Comparison of ENCODE assay signal across 21 cellular contexts in genomic region chr11:85967457-85967856, GRCh38.
DNase-seq lines count a peak whose midpoint lies in the region; ATAC-seq, FAIRE-seq and TF ChIP-seq lines count a peak whose summit lies in the region.
"Had no signal": no experiment of that assay in that cellular context is flagged by ENCODE, and none has a peak within 500 bp of the region (broad histone marks: within the 10 kb centered on the region; RNA-seq: fewer than 3 reads in every experiment).

No MANE protein-coding gene starts in this region.

- no peaks in the 10 kb centered on the region for H4K20me1 ChIP-seq in GM23248 (ENCODE audit: insufficient read depth)

- TF ChIP-seq POLR2A in thyroid gland (IDR thresholded peaks at IDR 0.05) = no peak

- peak overlapping the region in 2 of 3 donors; percentile 81 to 83 for H3K27ac Mint-ChIP-seq in CD4-positive, CD25-positive, alpha-beta regulatory T cell
- H3K27ac Mint-ChIP-seq in chondrocyte (ENCODE audit: unreplicated experiment) = peak overlapping the region; percentile 34
- H3K27ac Mint-ChIP-seq in activated T-helper 2 cell treated with anti-CD3 and anti-CD28 coated beads, Interferon-gamma antibody, Interleukin-2, Interleukin-4, amounts not matched to agents 10 μg/mL and 5 μg/mL and 100 μg/mL, durations not matched to agents 14 hours and 24 hours and 36 hours = no peak overlapping the region

- no peaks in the 10 kb centered on the region for H3K27me3 Mint-ChIP-seq in CD4-positive, CD25-positive, alpha-beta regulatory T cell
- no peaks in the 10 kb centered on the region for H3K27me3 Mint-ChIP-seq in chondrocyte (ENCODE audit: low read depth)
- H3K27me3 Mint-ChIP-seq in activated T-helper 2 cell treated with anti-CD3 and anti-CD28 coated beads, Interferon-gamma antibody, Interleukin-2, Interleukin-4, amounts not matched to agents 10 μg/mL and 5 μg/mL and 100 μg/mL, durations not matched to agents 14 hours and 24 hours and 36 hours (ENCODE audit: low read depth) = no peaks in the 10 kb centered on the region
- H3K27me3 Mint-ChIP-seq: T-cell had no signal

- intact Hi-C loops in kidney (cut with DNase I) = no loop called here
- intact Hi-C loops in thyroid gland (cut with DNase I) = no loop called here
- intact Hi-C loops in activated T-helper 2 cell treated with anti-CD3 and anti-CD28 coated beads, Interferon-gamma antibody, Interleukin-2, Interleukin-4, amounts not matched to agents 10 μg/mL and 5 μg/mL and 100 μg/mL, durations not matched to agents 14 hours and 24 hours and 36 hours (cut with micrococcal nuclease) = loop anchor here (5.0 kb wide), 1 partner anchor 35 kb away; no protein-coding TSS in a partner anchor

- no peaks in the 10 kb centered on the region for H3K9me3 ChIP-seq in CD4-positive, CD25-positive, alpha-beta regulatory T cell (ENCODE audit: control insufficient read depth in 2 of 2, low read length in 2 of 2)
- no peaks in the 10 kb centered on the region for H3K9me3 ChIP-seq in GM23248 (ENCODE audit: low read depth)
- H3K9me3 ChIP-seq in neutrophil = no peaks in the 10 kb centered on the region
- no peaks in the 10 kb centered on the region for H3K9me3 ChIP-seq in kidney (ENCODE audit: control insufficient read depth in 1 of 2, low read length in 2 of 2)
- no peaks in the 10 kb centered on the region for H3K9me3 ChIP-seq in thyroid gland
- H3K9me3 ChIP-seq: suprapubic skin had no signal

- H3K4me3 Mint-ChIP-seq in CD4-positive, CD25-positive, alpha-beta regulatory T cell = no peak overlapping the region
- H3K4me3 Mint-ChIP-seq in chondrocyte (ENCODE audit: unreplicated experiment) = no peak overlapping the region
- H3K4me3 Mint-ChIP-seq in activated T-helper 2 cell treated with anti-CD3 and anti-CD28 coated beads, Interferon-gamma antibody, Interleukin-2, Interleukin-4, amounts not matched to agents 10 μg/mL and 5 μg/mL and 100 μg/mL, durations not matched to agents 14 hours and 24 hours and 36 hours (ENCODE audit: low read depth) = no peak overlapping the region
- H3K4me3 Mint-ChIP-seq: T-cell had no signal

- FAIRE-seq in kidney (lab: Jason Lieb, UNC) = no peak
- FAIRE-seq: GM12878, keratinocyte had no signal

- in situ Hi-C loops in GM23248 (cut with MboI) = loop anchor here (25.0 kb wide), 1 partner anchor 280 kb away; the partner anchor contains the start of gene CCDC89

- H3K4me2 ChIP-seq in GM23248 (ENCODE audit: unreplicated experiment) = no peak overlapping the region

- peaks cover 90% of the 10 kb centered on the region for H3K79me2 ChIP-seq in GM23248 (ENCODE audit: insufficient read depth)

- H3K27ac ChIP-seq in CD4-positive, CD25-positive, alpha-beta regulatory T cell (ENCODE audit: insufficient read depth, low read length, poor library complexity, severe bottlenecking) = no peak overlapping the region
- H3K27ac ChIP-seq in GM23248 = peak overlapping the region; percentile 63
- H3K27ac ChIP-seq in neutrophil = peak overlapping the region; percentile 17
- H3K27ac ChIP-seq in kidney (ENCODE audit: low read depth in 2 of 2, low read length in 2 of 2) = no peak overlapping the region
- no peak overlapping the region for H3K27ac ChIP-seq in thyroid gland
- H3K27ac ChIP-seq: brain microvascular endothelial cell, suprapubic skin had no signal

- peaks cover 70% of the 10 kb centered on the region for H3K36me3 ChIP-seq in CD4-positive, CD25-positive, alpha-beta regulatory T cell (ENCODE audit: control insufficient read depth, insufficient read depth, low read length)
- peaks cover 49% of the 10 kb centered on the region for H3K36me3 ChIP-seq in GM23248 (ENCODE audit: low read depth)
- peaks cover 99% of the 10 kb centered on the region for H3K36me3 ChIP-seq in neutrophil
- peaks cover 18 to 45% of the 10 kb centered on the region in 2 donors for H3K36me3 ChIP-seq in kidney (ENCODE audit: control insufficient read depth in 1 of 2, insufficient read depth in 2 of 2, low read length in 2 of 2)
- peaks cover 6 to 8% of the 10 kb centered on the region in 2 donors for H3K36me3 ChIP-seq in thyroid gland

- H2AFZ ChIP-seq in GM23248 = no peak overlapping the region

- no peak for DNase-seq in CD4-positive, CD25-positive, alpha-beta regulatory T cell
- no peak for DNase-seq in GM23248
- no peak for DNase-seq in chondrocyte (ENCODE audit: low spot score)
- no peak for DNase-seq in kidney
- DNase-seq in thyroid gland = no peak
- no peak for DNase-seq in SHP77 (lab: John Stamatoyannopoulos, UW)
- DNase-seq in activated T-helper 2 cell treated with anti-CD3 and anti-CD28 coated beads, Interferon-gamma antibody, Interleukin-2, Interleukin-4, amounts not matched to agents 10 μg/mL and 5 μg/mL and 100 μg/mL, durations not matched to agents 14 hours and 24 hours and 36 hours (ENCODE audit: low spot score) = no peak
- DNase-seq: activated naive CD4-positive, alpha-beta T cell treated with Interleukin-2 at 50 U/mL for 16 hours; brain microvascular endothelial cell; effector CD8-positive, alpha-beta T cell; GDM1; mesenchymal stem cell; MM.1S; NCI-H187 treated with DMSO at 0.1 percent for 48 hours; NCI-H524; stimulated activated CD4-positive, alpha-beta T cell treated with anti-CD3 and anti-CD28 coated beads, Interleukin-2, amount 100 ng/mL, for 24 hours; T-cell had no signal

- peaks cover 44% of the 10 kb centered on the region for H3K36me3 Mint-ChIP-seq in CD4-positive, CD25-positive, alpha-beta regulatory T cell
- H3K36me3 Mint-ChIP-seq in chondrocyte (ENCODE audit: low read depth) = peaks cover 35% of the 10 kb centered on the region
- H3K36me3 Mint-ChIP-seq in activated T-helper 2 cell treated with anti-CD3 and anti-CD28 coated beads, Interferon-gamma antibody, Interleukin-2, Interleukin-4, amounts not matched to agents 10 μg/mL and 5 μg/mL and 100 μg/mL, durations not matched to agents 14 hours and 24 hours and 36 hours (ENCODE audit: low read depth) = peaks cover 89% of the 10 kb centered on the region

- peaks cover 84% of the 10 kb centered on the region for H3F3A ChIP-seq in GM23248 (ENCODE audit: insufficient read depth)

- TF ChIP-seq CTCF in chondrocyte (IDR thresholded peaks at IDR 0.05) = no peak
- no peak for TF ChIP-seq CTCF in neutrophil (IDR thresholded peaks at IDR 0.05)
- TF ChIP-seq CTCF in kidney (IDR thresholded peaks at IDR 0.05; ENCODE audit: borderline replicate concordance, extremely low read depth, insufficient read depth) = no peak
- TF ChIP-seq CTCF in thyroid gland (IDR thresholded peaks at IDR 0.05) = no peak

- no peaks in the 10 kb centered on the region for H3K9me2 ChIP-seq in GM23248 (ENCODE audit: insufficient read depth)

- 66 to 74% methylated on average over 5 of the region's 5 CpGs for WGBS in GM23248 (ENCODE audit: low coverage in 1 of 2, low lambda C conversion rate in 2 of 2, missing lambda C conversion rate in 2 of 2), 2 experiments
- 86% methylated on average over 5 of the region's 5 CpGs for WGBS in thyroid gland, 2 donors

- no peak overlapping the region for H3K4me3 ChIP-seq in CD4-positive, CD25-positive, alpha-beta regulatory T cell (ENCODE audit: low read depth, low read length)
- H3K4me3 ChIP-seq in GM23248 = no peak overlapping the region
- no peak overlapping the region for H3K4me3 ChIP-seq in neutrophil (ENCODE audit: low read depth in 1 of 2, low read length in 1 of 2)
- no peak overlapping the region for H3K4me3 ChIP-seq in kidney (ENCODE audit: low read length in 2 of 2)
- H3K4me3 ChIP-seq in thyroid gland (replicated peaks in 1 of 3) = no peak overlapping the region
- H3K4me3 ChIP-seq: GM12878, suprapubic skin had no signal

- no peaks in the 10 kb centered on the region for H3K4me1 ChIP-seq in CD4-positive, CD25-positive, alpha-beta regulatory T cell (ENCODE audit: control insufficient read depth, insufficient read depth, low read length, poor library complexity, severe bottlenecking)
- H3K4me1 ChIP-seq in GM23248 (ENCODE audit: insufficient read depth) (peaks cover 36% of the 10 kb centered on the region), neutrophil (ENCODE audit: control insufficient read depth in 1 of 2, insufficient read depth in 1 of 2, low read depth in 1 of 2, low read length in 1 of 2) (no peaks in the 10 kb centered on the region), kidney (ENCODE audit: control insufficient read depth in 1 of 2, insufficient read depth in 1 of 2, low read depth in 1 of 2, low read length in 2 of 2) (no peaks in the 10 kb centered on the region), thyroid gland (no peaks in the 10 kb centered on the region)

- ATAC-seq in CD4-positive, CD25-positive, alpha-beta regulatory T cell (ENCODE audit: low read depth in 2 of 2) = no peak
- ATAC-seq: GM12878, T-cell had no signal

- H3K9me3 Mint-ChIP-seq in CD4-positive, CD25-positive, alpha-beta regulatory T cell = peaks cover 0 to 2% (median 0%) of the 10 kb centered on the region in 7 donors
- no peaks in the 10 kb centered on the region for H3K9me3 Mint-ChIP-seq in chondrocyte (ENCODE audit: low read depth)
- no peaks in the 10 kb centered on the region for H3K9me3 Mint-ChIP-seq in activated T-helper 2 cell treated with anti-CD3 and anti-CD28 coated beads, Interferon-gamma antibody, Interleukin-2, Interleukin-4, amounts not matched to agents 10 μg/mL and 5 μg/mL and 100 μg/mL, durations not matched to agents 14 hours and 24 hours and 36 hours
- H3K9me3 Mint-ChIP-seq: T-cell had no signal

- no peak overlapping the region for H3K9ac ChIP-seq in GM23248
- no peak overlapping the region for H3K9ac ChIP-seq in kidney (ENCODE audit: low read length in 2 of 2)

- H3K27me3 ChIP-seq in CD4-positive, CD25-positive, alpha-beta regulatory T cell (ENCODE audit: control insufficient read depth, insufficient read depth, low read length) = no peaks in the 10 kb centered on the region
- H3K27me3 ChIP-seq in GM23248 (replicated peaks; ENCODE audit: insufficient read depth) = no peaks in the 10 kb centered on the region
- H3K27me3 ChIP-seq in neutrophil = no peaks in the 10 kb centered on the region
- no peaks in the 10 kb centered on the region for H3K27me3 ChIP-seq in thyroid gland
- H3K27me3 ChIP-seq: brain microvascular endothelial cell, suprapubic skin had no signal

- H3K4me1 Mint-ChIP-seq in CD4-positive, CD25-positive, alpha-beta regulatory T cell = peaks cover 23 to 28% (median 26%) of the 10 kb centered on the region in 4 donors
- H3K4me1 Mint-ChIP-seq in chondrocyte (ENCODE audit: low read depth) = peaks cover 37% of the 10 kb centered on the region
- H3K4me1 Mint-ChIP-seq in activated T-helper 2 cell treated with anti-CD3 and anti-CD28 coated beads, Interferon-gamma antibody, Interleukin-2, Interleukin-4, amounts not matched to agents 10 μg/mL and 5 μg/mL and 100 μg/mL, durations not matched to agents 14 hours and 24 hours and 36 hours (ENCODE audit: low read depth) = peaks cover 21% of the 10 kb centered on the region

Comparison
In these comparisons a context has a peak if more than half of its experiments do, and no peak if none do; other contexts are left out.
1. H3K27ac ChIP-seq: peak in GM23248 (single experiment) and neutrophil (single experiment); none in CD4-positive, CD25-positive, alpha-beta regulatory T cell (single experiment), kidney (0 of 2) and thyroid gland (0 of 3).